8 cellular contexts compared by ENCODE assay signal in the genomic region with DNA sequence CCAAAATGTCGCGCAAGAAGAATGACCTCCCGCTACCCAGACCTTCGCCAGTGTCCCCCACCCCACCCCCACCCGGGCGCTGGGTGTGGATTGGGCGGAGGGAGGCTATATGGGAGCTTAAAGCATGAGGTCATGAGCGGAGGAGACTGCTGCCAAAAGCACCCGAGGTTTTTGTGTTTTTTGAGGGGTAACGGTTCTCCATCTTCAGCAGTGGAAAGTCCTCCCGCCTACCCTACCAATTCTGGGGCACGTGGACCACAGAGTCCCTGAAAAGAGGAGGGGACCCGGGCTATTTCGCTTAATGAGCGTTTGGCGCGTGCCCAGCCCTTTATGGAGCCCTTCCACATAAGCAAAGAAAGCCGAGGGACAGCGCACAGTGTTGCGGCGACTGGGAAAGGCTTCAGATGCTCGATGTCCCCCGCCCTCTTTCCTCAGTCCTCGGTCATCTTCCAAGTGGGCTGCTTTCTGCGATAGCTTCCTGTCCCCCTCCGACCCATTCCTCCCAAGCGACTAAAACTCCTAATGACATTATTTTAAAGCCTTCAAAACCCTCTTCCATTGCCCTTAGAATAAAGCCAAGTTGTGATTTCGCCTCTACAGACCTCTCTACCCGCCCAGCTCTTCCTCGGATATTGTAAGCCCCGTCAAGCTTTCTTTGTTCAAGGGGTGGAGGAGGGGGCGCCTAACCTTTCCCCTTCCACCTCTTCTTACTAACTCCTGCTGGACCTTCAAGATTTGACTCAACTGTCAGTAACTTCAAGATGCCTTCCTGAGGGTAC. TPM values are rescaled to one million over a fixed set of nuclear protein-coding genes. Genes with fewer than 3 reads are reported as not detected.
DNase-seq lines count a peak whose midpoint lies in the region; ATAC-seq lines count a peak whose summit lies in the region.

No MANE protein-coding gene starts in this region.

- H3K27ac ChIP-seq in iPS DF 6.9 (ENCODE audit: low read length): no peak overlapping the region

- peak overlapping the region; percentile 68; the same call in 1 of the 2 replicates for H3K4me3 ChIP-seq in iPS DF 6.9 (ENCODE audit: low read length)
- peak overlapping the region; percentile 92 for H3K4me3 ChIP-seq in skeletal muscle satellite cell (ENCODE audit: low read length)

- no CpG with 5 or more reads among the region's 32 CpGs for WGBS in iPS DF 6.9 (ENCODE audit: insufficient coverage, insufficient read length)

- peak overlapping the region; percentile 74 for H3K9ac ChIP-seq in skeletal muscle satellite cell (ENCODE audit: low read depth, low read length)

- H3K36me3 ChIP-seq in iPS DF 6.9 (ENCODE audit: control insufficient read depth, insufficient read depth, low read length) (no peaks in the 10 kb centered on the region), skeletal muscle satellite cell (ENCODE audit: insufficient read depth, low read length) (no peaks in the 10 kb centered on the region)

- no peaks in the 10 kb centered on the region for H3K27me3 ChIP-seq in iPS DF 6.9 (ENCODE audit: control insufficient read depth, insufficient read depth, low read length)
- no peaks in the 10 kb centered on the region for H3K27me3 ChIP-seq in skeletal muscle satellite cell (ENCODE audit: control insufficient read depth, insufficient read depth, low read length)

- DNase-seq in ELR (ENCODE audit: low read depth) (peak; percentile 60), MV-4-11 (lab: John Stamatoyannopoulos, UW) (peak; percentile 46), amniotic epithelial cell (ENCODE audit: low read depth) (peak; percentile 15), iPS DF 6.9 (ENCODE audit: low read depth, low spot score) (no peak), cortex of kidney (lab: John Stamatoyannopoulos, UW) (no peak), HK-2 (ENCODE audit: unreplicated experiment) (no peak)

- H3K9me3 ChIP-seq in iPS DF 6.9 (ENCODE audit: control insufficient read depth, insufficient read depth, low read length) (no peaks in the 10 kb centered on the region), skeletal muscle satellite cell (replicated peaks; ENCODE audit: low read length) (no peaks in the 10 kb centered on the region)

- ATAC-seq in HG02938 (IDR thresholded peaks at IDR 0.05; ENCODE audit: unreplicated experiment): no peak

- H3K4me1 ChIP-seq in iPS DF 6.9 (ENCODE audit: control insufficient read depth, insufficient read depth, low read length): peaks cover 3% of the 10 kb centered on the region; the same call in 1 of the 2 replicates
- H3K4me1 ChIP-seq in skeletal muscle satellite cell (ENCODE audit: control insufficient read depth, insufficient read depth, low read length): peaks cover 20% of the 10 kb centered on the region

- peak overlapping the region; percentile 100 for H3K4me2 ChIP-seq in skeletal muscle satellite cell (ENCODE audit: low read length)

RNA-seq across cellular contexts. Expression of a gene that starts 2.1 kb away (rescaled TPM):
- total RNA-seq in skeletal muscle satellite cell (2012; rRNA removed): 3.5 and 4.6 TPM in 2 replicates

Comparison
In these comparisons a context has a peak if more than half of its experiments do, and no peak if none do; other contexts are left out.
1. DNase-seq: peak in ELR (single experiment), MV-4-11 (single experiment) and amniotic epithelial cell (single experiment); none in iPS DF 6.9 (single experiment), cortex of kidney (single experiment) and HK-2 (single experiment).